ENCODE assay signal across 9 cellular contexts in the genomic region with DNA sequence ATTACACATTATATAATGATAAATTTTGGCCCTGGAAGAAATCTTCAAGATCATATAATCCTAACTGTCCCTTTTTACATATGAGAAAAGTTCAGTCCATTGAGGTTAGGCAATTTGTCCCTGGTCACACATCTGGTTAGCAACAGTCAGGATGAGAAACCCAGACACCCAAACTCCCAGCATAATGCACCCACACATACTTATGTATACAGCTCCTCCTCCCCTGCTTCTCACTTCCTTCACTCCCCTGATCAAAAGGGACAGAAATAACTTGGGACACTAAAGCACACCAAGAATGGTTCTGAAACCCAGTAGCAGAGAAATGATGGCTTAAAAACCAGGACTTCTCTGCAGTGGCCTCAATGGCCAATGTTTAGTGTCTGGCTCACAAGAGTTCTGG. TPM values are rescaled to one million over a fixed set of nuclear protein-coding genes. Genes with fewer than 3 reads are reported as not detected.
DNase-seq lines count a peak whose midpoint lies in the region; ATAC-seq, FAIRE-seq and TF ChIP-seq lines count a peak whose summit lies in the region.
"Had no signal": no experiment of that assay in that cellular context is flagged by ENCODE, and none has a peak within 500 bp of the region (broad histone marks: within the 10 kb centered on the region; RNA-seq: fewer than 3 reads in every experiment).

No MANE protein-coding gene starts in this region.

- peaks cover 35% of the 10 kb centered on the region for H3K36me3 Mint-ChIP-seq in T-cell

- ATAC-seq in HG02610 (IDR thresholded peaks at IDR 0.05; ENCODE audit: unreplicated experiment) (peak; percentile 57), T-cell (replicated peaks in 1 of 4) (no peak), GM19397 (IDR thresholded peaks at IDR 0.05; ENCODE audit: unreplicated experiment) (no peak), GM19455 (IDR thresholded peaks at IDR 0.05; ENCODE audit: unreplicated experiment) (no peak)

- DNase-seq in ascending aorta (ENCODE audit: low spot score in 2 of 2): peak in 1 of 2 donors; percentile 54
- DNase-seq in kidney: no peak
- DNase-seq in substantia nigra (lab: John Stamatoyannopoulos, UW): no peak
- no peak for DNase-seq in COLO668 (lab: John Stamatoyannopoulos, UW; ENCODE audit: unreplicated experiment)
- no peak for DNase-seq in T-cell
- DNase-seq: NCI-H524 had no signal

- H3K27ac Mint-ChIP-seq in T-cell: peak overlapping the region in 1 of 2 donors; percentile 61

- H3K36me3 ChIP-seq in ascending aorta (no peaks in the 10 kb centered on the region), kidney (ENCODE audit: control insufficient read depth in 1 of 2, insufficient read depth in 2 of 2, low read length in 2 of 2) (no peaks in the 10 kb centered on the region)

- H3K27me3 ChIP-seq in ascending aorta: no peaks in the 10 kb centered on the region

- no peaks in the 10 kb centered on the region for H3K27me3 Mint-ChIP-seq in T-cell

- H3K4me3 ChIP-seq in ascending aorta (peak overlapping the region in 1 of 2 donors; percentile 10), kidney (ENCODE audit: low read length in 2 of 2) (no peak overlapping the region)

- no peaks in the 10 kb centered on the region for H3K9me3 Mint-ChIP-seq in T-cell

- peaks cover 6 to 31% of the 10 kb centered on the region in 2 donors for H3K4me1 ChIP-seq in ascending aorta
- peaks cover 20 to 33% of the 10 kb centered on the region in 2 donors for H3K4me1 ChIP-seq in kidney (ENCODE audit: control insufficient read depth in 1 of 2, insufficient read depth in 1 of 2, low read depth in 1 of 2, low read length in 2 of 2)

- CTCF ChIA-PET in T-cell (lab: Charles Lee): no interaction called here

- peaks cover 23 to 37% (median 26%) of the 10 kb centered on the region in 3 donors for H3K4me1 Mint-ChIP-seq in T-cell

- TF ChIP-seq CTCF in ascending aorta (IDR thresholded peaks at IDR 0.05) (no peak), kidney (IDR thresholded peaks at IDR 0.05; ENCODE audit: borderline replicate concordance, extremely low read depth, insufficient read depth) (no peak)

- H3K9me3 ChIP-seq in ascending aorta: no peaks in the 10 kb centered on the region
- no peaks in the 10 kb centered on the region for H3K9me3 ChIP-seq in kidney (ENCODE audit: control insufficient read depth in 1 of 2, low read length in 2 of 2)

- intact Hi-C loops in ascending aorta (cut with DNase I): no loop called here
- intact Hi-C loops in kidney (cut with DNase I): no loop called here

- FAIRE-seq in kidney (lab: Jason Lieb, UNC): no peak

- H3K27ac ChIP-seq in ascending aorta: peak overlapping the region; percentile 85 to 87
- peak overlapping the region; percentile 69 to 78 for H3K27ac ChIP-seq in kidney (ENCODE audit: low read depth in 2 of 2, low read length in 2 of 2)
- H3K27ac ChIP-seq in substantia nigra (ENCODE audit: low read depth, low read length, poor library complexity, severe bottlenecking): peak overlapping the region; percentile 78

- POLR2A ChIA-PET in T-cell (lab: Charles Lee): no interaction called here

- peak overlapping the region in 1 of 2 donors; percentile 26 for H3K9ac ChIP-seq in kidney (ENCODE audit: low read length in 2 of 2)

- no peak overlapping the region for H3K4me3 Mint-ChIP-seq in T-cell

RNA-seq across cellular contexts. Expression of a gene that starts 11.1 kb away (rescaled TPM):
- total RNA-seq in ascending aorta (289 TPM), kidney (198 TPM), T-cell (100 to 1,000 TPM; 237 to 386 (median 343) TPM)
- polyA plus RNA-seq in kidney (ENCODE audit: insufficient read depth, low read depth, low replicate concordance): 85.3 TPM

RNA-seq across cellular contexts. Expression of a gene that starts 11.4 kb away (rescaled TPM):
- total RNA-seq in ascending aorta (12.9 TPM), kidney (23.3 TPM), T-cell (1 to 10 TPM; 2.5 to 5.1 (median 3.7) TPM)
- 28.9 TPM for polyA plus RNA-seq in kidney (ENCODE audit: insufficient read depth, low read depth, low replicate concordance)

RNA-seq across cellular contexts. Expression of a gene that starts 33.9 kb away (rescaled TPM):
- 148 TPM for total RNA-seq in ascending aorta
- 111 TPM for total RNA-seq in kidney
- polyA plus RNA-seq in kidney (ENCODE audit: insufficient read depth, low read depth, low replicate concordance): 189 TPM
- total RNA-seq in T-cell: 10 to 100 TPM; 45.7 to 69.3 (median 62.5) TPM

RNA-seq across cellular contexts. Expression of a gene that starts 36.5 kb away (rescaled TPM):
- total RNA-seq in ascending aorta (not detected), kidney (not detected), T-cell (under 1 TPM in 1 of 5 donors, not detected in 4; 0.28 TPM)
- not detected for polyA plus RNA-seq in kidney (ENCODE audit: insufficient read depth, low read depth, low replicate concordance)

RNA-seq across cellular contexts. Expression of a gene that starts 43.3 kb away (rescaled TPM):
- total RNA-seq in ascending aorta: not detected
- 30.0 TPM for total RNA-seq in kidney
- polyA plus RNA-seq in kidney (ENCODE audit: insufficient read depth, low read depth, low replicate concordance): 79.8 TPM
- 10 to 100 TPM; 44.8 to 51.0 (median 47.7) TPM for total RNA-seq in T-cell
